In the genomic region with DNA sequence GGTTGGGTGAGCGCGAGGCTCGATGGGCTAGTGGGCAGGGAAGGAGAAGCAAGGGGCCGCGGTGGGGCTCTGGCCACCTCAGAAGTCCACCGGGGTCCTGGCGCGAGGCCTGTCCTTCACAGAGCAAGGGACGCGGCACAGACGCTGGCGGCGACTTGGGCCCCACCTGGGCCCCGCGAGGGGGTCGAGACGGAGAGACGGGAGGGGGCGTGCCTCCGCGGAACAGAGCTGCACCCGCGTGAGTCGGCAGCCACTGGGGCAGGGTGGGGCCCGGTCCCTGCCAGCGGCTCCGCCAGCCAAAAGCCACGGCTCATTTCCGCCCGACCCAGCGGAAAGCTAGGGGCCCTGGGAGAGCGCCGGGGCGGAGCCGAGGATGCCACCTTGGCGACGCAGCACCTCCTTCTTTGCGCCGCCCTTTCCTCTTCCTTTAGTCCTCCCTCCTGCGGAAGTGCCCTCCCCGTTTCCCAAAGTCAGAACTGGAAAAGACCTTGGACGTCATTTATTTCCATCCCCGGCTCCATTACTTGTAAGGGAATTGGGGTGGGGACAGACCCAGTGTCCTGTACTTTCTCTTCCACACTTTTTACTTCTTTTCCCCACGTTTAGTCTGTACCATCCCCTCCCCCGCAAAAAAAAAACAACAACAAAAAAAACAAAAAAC, we compare ENCODE assay signal across 8 cellular contexts.
DNase-seq lines count a peak whose midpoint lies in the region; ATAC-seq, FAIRE-seq and TF ChIP-seq lines count a peak whose summit lies in the region.

CUL7 (minus strand) TSS at position 307 of the 661 bp plus-strand sequence. CDS start 1,063 bp downstream, outside the sequence.

- TF ChIP-seq CTCF in brain microvascular endothelial cell (IDR thresholded peaks at IDR 0.05; ENCODE audit: low read depth, low read length, missing control alignments), result no peak

- H3K27ac ChIP-seq in brain microvascular endothelial cell, result peak within 1 kb of the TSS; percentile 94

- H3K4me3 ChIP-seq in brain microvascular endothelial cell (ENCODE audit: low read depth, low read length), result peak within 1 kb of the TSS; percentile 85
- H3K4me3 ChIP-seq in iPS-11a (ENCODE audit: low read depth, low read length), result peak within 1 kb of the TSS; percentile 81
- peak within 1 kb of the TSS; percentile 91 for H3K4me3 ChIP-seq in skeletal muscle cell (ENCODE audit: low read depth, low read length)

- peak; percentile 95 for DNase-seq in NCI-H2171 (lab: John Stamatoyannopoulos, UW)
- DNase-seq in UCSD-AML1 (lab: John Stamatoyannopoulos, UW; ENCODE audit: unreplicated experiment), result peak; percentile 94
- peak; percentile 84 for DNase-seq in brain microvascular endothelial cell
- DNase-seq in skeletal muscle cell (ENCODE audit: low read depth), result peak; percentile 84

- peak; percentile 60 for ATAC-seq in GM18858 (IDR thresholded peaks at IDR 0.05; ENCODE audit: unreplicated experiment)
- ATAC-seq in HG03095 (IDR thresholded peaks at IDR 0.05; ENCODE audit: unreplicated experiment), result peak; percentile 78

- in situ Hi-C loops in brain microvascular endothelial cell (cut with HindIII; ENCODE audit: low pct_ligation_motif_present, low sequenced_read_pairs), result no loop called here

- peak; percentile 93 for FAIRE-seq in A204.1 (lab: Jason Lieb, UNC)

- H3K36me3 ChIP-seq in brain microvascular endothelial cell (replicated peaks), result peaks cover 21% of the 10 kb centered on the region

- no peaks in the 10 kb centered on the region for H3K27me3 ChIP-seq in brain microvascular endothelial cell (replicated peaks)

Comparison
In these comparisons a context has a peak if more than half of its experiments do, and no peak if none do; other contexts are left out.
1. Peak in every context shown above with its lines: DNase-seq, ATAC-seq, H3K4me3 ChIP-seq and H3K27ac ChIP-seq.